9 cellular contexts compared by ENCODE assay signal in the genomic region with DNA sequence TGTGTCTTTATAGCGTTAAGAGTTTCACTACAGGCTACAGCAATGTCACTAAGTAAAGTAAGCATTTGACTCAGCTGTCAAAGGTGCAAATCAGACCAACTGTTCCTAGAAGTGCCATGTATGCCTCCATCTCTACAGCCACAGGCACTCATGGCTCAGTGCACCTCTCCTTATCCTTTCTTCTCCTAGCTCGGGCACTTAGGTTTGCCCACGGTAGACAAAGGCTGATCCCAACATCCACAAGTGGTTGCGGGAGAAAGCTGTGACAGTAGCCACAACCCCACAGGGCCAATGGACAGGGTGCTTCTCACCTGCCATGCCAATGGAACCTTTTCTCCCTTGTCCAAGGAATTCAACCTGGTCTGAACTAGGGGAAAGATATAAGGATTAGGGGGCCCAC.
"Had no signal": no experiment of that assay in that cellular context is flagged by ENCODE, and none has a peak within 500 bp of the region (broad histone marks: within the 10 kb centered on the region; RNA-seq: fewer than 3 reads in every experiment).

No MANE protein-coding gene starts in this region.

- H3K27ac ChIP-seq: GM23248 had no signal

- H3K4me1 ChIP-seq: HAP-1 had no signal

- H3K27ac Mint-ChIP-seq: GM23338, H9, HFFc6 had no signal

- H3K4me3 ChIP-seq: GM23248, GM23338, HAP-1 had no signal

- H3K4me1 Mint-ChIP-seq: GM23338, H9 had no signal

- DNase-seq: GM23248, GOT3, H7, H9, HCEC 1CT, HFFc6 had no signal

- H3K9me3 ChIP-seq: HAP-1 had no signal

- ATAC-seq: GM23338, HCT116 had no signal

- H3K9ac ChIP-seq: GM23248 had no signal

- H3K36me3 ChIP-seq: HAP-1 had no signal

- H3K4me3 Mint-ChIP-seq: GM23338, H9, HFFc6 had no signal
